In the genomic region with DNA sequence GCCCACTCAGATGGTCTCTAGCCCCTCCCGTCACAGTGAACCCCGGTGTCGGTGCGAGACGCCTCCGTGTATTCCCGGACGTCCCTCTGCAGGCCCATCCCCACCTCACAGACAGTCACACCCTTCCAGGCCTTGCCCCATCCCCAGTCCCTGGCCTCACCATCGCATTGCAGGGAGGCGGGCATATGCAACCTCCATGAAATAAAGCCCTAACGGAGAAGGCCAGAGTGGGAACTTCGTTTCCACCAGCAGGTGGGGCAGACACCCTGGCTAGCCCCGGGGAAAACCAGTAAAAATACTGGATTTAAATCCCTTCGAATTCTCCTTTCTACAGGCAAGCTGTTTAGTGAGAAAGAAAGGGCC, we compare ENCODE assay signal across 8 cellular contexts.
DNase-seq lines count a peak whose midpoint lies in the region; ATAC-seq and TF ChIP-seq lines count a peak whose summit lies in the region.
"Not testable (repeated sequence)": the region's sequence is repeated elsewhere in the genome, so short reads cannot be mapped to it uniquely, and the experiment has no call there.

No MANE protein-coding gene starts in this region.

- peaks cover 13% of the 10 kb centered on the region for H3K9me3 Mint-ChIP-seq in stimulated activated memory B cell treated with anti-CD40 and anti-IgM and Interleukin-4, amounts not matched to agents 10 μg/mL and 1 μg/mL and 100 μg/mL, for 72 hours

- H3K36me3 ChIP-seq in RWPE2 (ENCODE audit: low read depth), result not testable (repeated sequence)

- TF ChIP-seq CTCF in RWPE2 (IDR thresholded peaks at IDR 0.05; ENCODE audit: poor library complexity, severe bottlenecking), result not testable (repeated sequence)

- not testable (repeated sequence) for H3K27ac ChIP-seq in RWPE2 (ENCODE audit: poor library complexity, severe bottlenecking)

- not testable (repeated sequence) for H3K4me3 ChIP-seq in RWPE2 (ENCODE audit: severe bottlenecking)

- not testable (repeated sequence) for H3K27me3 Mint-ChIP-seq in stimulated activated memory B cell treated with anti-CD40 and anti-IgM and Interleukin-4, amounts not matched to agents 10 μg/mL and 1 μg/mL and 100 μg/mL, for 72 hours

- ATAC-seq in GM18502 (IDR thresholded peaks at IDR 0.05; ENCODE audit: poor library complexity, unreplicated experiment) (peak; percentile 50), GM19328 (IDR thresholded peaks at IDR 0.05; ENCODE audit: unreplicated experiment) (peak; percentile 33), GM21619 (IDR thresholded peaks at IDR 0.05; ENCODE audit: unreplicated experiment) (peak; percentile 36), HG02885 (IDR thresholded peaks at IDR 0.05; ENCODE audit: poor library complexity, unreplicated experiment) (peak; percentile 35), HG03342 (IDR thresholded peaks at IDR 0.05; ENCODE audit: unreplicated experiment) (peak; percentile 38), RWPE2 (ENCODE audit: low read depth) (peak; percentile 52), esophagus mucosa (peak; percentile 34)
- peak; percentile 78 for ATAC-seq in stimulated activated memory B cell treated with anti-CD40 and anti-IgM and Interleukin-4, amounts not matched to agents 10 μg/mL and 1 μg/mL and 100 μg/mL, for 72 hours

- H3K4me1 Mint-ChIP-seq in stimulated activated memory B cell treated with anti-CD40 and anti-IgM and Interleukin-4, amounts not matched to agents 10 μg/mL and 1 μg/mL and 100 μg/mL, for 72 hours, result peaks cover 47% of the 10 kb centered on the region

- H3K36me3 Mint-ChIP-seq in stimulated activated memory B cell treated with anti-CD40 and anti-IgM and Interleukin-4, amounts not matched to agents 10 μg/mL and 1 μg/mL and 100 μg/mL, for 72 hours, result peaks cover 13% of the 10 kb centered on the region

- H3K27me3 ChIP-seq in RWPE2 (ENCODE audit: insufficient read depth, poor library complexity, severe bottlenecking), result not testable (repeated sequence)

- peak overlapping the region; percentile 55 for H3K4me3 Mint-ChIP-seq in stimulated activated memory B cell treated with anti-CD40 and anti-IgM and Interleukin-4, amounts not matched to agents 10 μg/mL and 1 μg/mL and 100 μg/mL, for 72 hours

- H3K9me3 ChIP-seq in RWPE2 (ENCODE audit: severe bottlenecking), result not testable (repeated sequence)

- DNase-seq in RWPE2 (ENCODE audit: low spot score), result peak; percentile 42

- not testable (repeated sequence) for H3K4me1 ChIP-seq in RWPE2 (ENCODE audit: insufficient read depth, poor library complexity, severe bottlenecking)

- not testable (repeated sequence) for H3K27ac Mint-ChIP-seq in stimulated activated memory B cell treated with anti-CD40 and anti-IgM and Interleukin-4, amounts not matched to agents 10 μg/mL and 1 μg/mL and 100 μg/mL, for 72 hours
